1 cellular context compared by ENCODE assay signal in genomic region chr22:41845380-41846267, GRCh38.
TF ChIP-seq lines count a peak whose summit lies in the region.

No MANE protein-coding gene starts in this region.

TF ChIP-seq in K562, 482 proteins besides CTCF, POLR2A, EP300 and RAD21 (continued from another document and continues in another):
- TF ChIP-seq THRB (CRISPR knock-in tag; conservative IDR thresholded peaks at IDR 0.05): no peak
- peak; percentile 43; the same call in 1 of the 2 replicates for TF ChIP-seq ZNF449 (CRISPR knock-in tag; IDR thresholded peaks at IDR 0.05)
- peak in 1 of 2 experiments; percentile 78; a peak in 2 of 4 replicates for TF ChIP-seq ZNF639 (CRISPR knock-in tag; conservative IDR thresholded peaks at IDR 0.05 in 1 of 2, IDR thresholded peaks at IDR 0.05 in 1 of 2)
- TF ChIP-seq HES1 (IDR thresholded peaks at IDR 0.05; ENCODE audit: low read depth): peak; percentile 94
- TF ChIP-seq NBN (IDR thresholded peaks at IDR 0.05; ENCODE audit: low read depth): peak; percentile 79
- no peak for TF ChIP-seq CHD7 (IDR thresholded peaks at IDR 0.05; ENCODE audit: low read depth, low read length)
- no peak for TF ChIP-seq ZNF780A (CRISPR knock-in tag; IDR thresholded peaks at IDR 0.05)
- peak; percentile 34 for TF ChIP-seq TAF9B (IDR thresholded peaks at IDR 0.05; ENCODE audit: partially characterized antibody)
- TF ChIP-seq HMGXB4 (CRISPR knock-in tag; IDR thresholded peaks at IDR 0.05): no peak
- peak; percentile 82 for TF ChIP-seq HMBOX1 (IDR thresholded peaks at IDR 0.05)
- no peak for TF ChIP-seq GABPB1 (CRISPR knock-in tag; IDR thresholded peaks at IDR 0.05)
- no peak for TF ChIP-seq IFI16 (CRISPR knock-in tag; IDR thresholded peaks at IDR 0.05)
- TF ChIP-seq ADNP (tag; IDR thresholded peaks at IDR 0.05): no peak
- no peak for TF ChIP-seq PTRF (tag; IDR thresholded peaks at IDR 0.05)
- TF ChIP-seq ZNF263 (CRISPR knock-in tag; IDR thresholded peaks at IDR 0.05; ENCODE audit: borderline replicate concordance): no peak
- no peak for TF ChIP-seq ZNF696 (CRISPR knock-in tag; conservative IDR thresholded peaks at IDR 0.05)
- peak; percentile 99 for TF ChIP-seq CBFA2T3 (IDR thresholded peaks at IDR 0.05)
- no peak for TF ChIP-seq BRD9 (IDR thresholded peaks at IDR 0.05; ENCODE audit: low read depth, partially characterized antibody)
- no peak for TF ChIP-seq TGIF2 (CRISPR knock-in tag; IDR thresholded peaks at IDR 0.05)
- no peak for TF ChIP-seq ZNF583 (CRISPR knock-in tag; IDR thresholded peaks at IDR 0.05)
- no peak for TF ChIP-seq SMARCB1 (IDR thresholded peaks at IDR 0.05; ENCODE audit: insufficient read length, low read depth)
- TF ChIP-seq ZNF175 (CRISPR knock-in tag; IDR thresholded peaks at IDR 0.05; ENCODE audit: low read depth): peak; percentile 91
- no peak for TF ChIP-seq ZBTB5 (IDR thresholded peaks at IDR 0.05)
- peak; percentile 97 for TF ChIP-seq CBFA2T2 (conservative IDR thresholded peaks at IDR 0.05)
- peak; percentile 67 for TF ChIP-seq FOXJ2 (tag; IDR thresholded peaks at IDR 0.05)
- no peak for TF ChIP-seq CHD4 (IDR thresholded peaks at IDR 0.05; ENCODE audit: insufficient read depth, insufficient replicate concordance, low read depth, low read length, poor library complexity, severe bottlenecking)
- TF ChIP-seq ZNF655 (CRISPR knock-in tag; IDR thresholded peaks at IDR 0.05): no peak
- TF ChIP-seq E2F1 (CRISPR knock-in tag; IDR thresholded peaks at IDR 0.05): no peak
- no peak for TF ChIP-seq SP2 (IDR thresholded peaks at IDR 0.05; ENCODE audit: extremely low read depth, low read depth, low read length, poor library complexity, severe bottlenecking)
